Comparison of ENCODE assay signal across 8 cellular contexts in genomic region chr19:14135985-14136508, GRCh38. TPM values are rescaled to one million over a fixed set of nuclear protein-coding genes. Genes with fewer than 3 reads are reported as not detected.
DNase-seq lines count a peak whose midpoint lies in the region; ATAC-seq and TF ChIP-seq lines count a peak whose summit lies in the region.

No MANE protein-coding gene starts in this region.

- H3K4me3 ChIP-seq in GM06990 (replicated peaks; ENCODE audit: low read depth, low read length) (peak overlapping the region; percentile 87), epithelial cell of esophagus (ENCODE audit: low read length) (peak overlapping the region; percentile 68), trophoblast cell (ENCODE audit: low read depth, low read length) (peak overlapping the region; percentile 93)

- H3K9ac ChIP-seq in trophoblast cell (ENCODE audit: low read length), result peak overlapping the region; percentile 73

- H3K36me3 ChIP-seq in GM06990 (ENCODE audit: control insufficient read depth, insufficient read depth, low read length) (peaks cover 2% of the 10 kb centered on the region), trophoblast cell (ENCODE audit: control insufficient read depth in 1 of 2, insufficient read depth in 2 of 2, low read length in 2 of 2) (no peaks in the 10 kb centered on the region)

- H2BK5ac ChIP-seq in trophoblast cell (ENCODE audit: low read depth, low read length, poor library complexity), result peak overlapping the region; percentile 29

- WGBS in trophoblast cell (ENCODE audit: extremely low coverage, insufficient coverage, insufficient read length), result no CpG with 5 or more reads among the region's 38 CpGs

- H3K79me1 ChIP-seq in trophoblast cell (ENCODE audit: low read length), result peaks cover 7% of the 10 kb centered on the region

- peak overlapping the region; percentile 98 for H3K18ac ChIP-seq in trophoblast cell (ENCODE audit: low read length)

- no peak overlapping the region for H2BK12ac ChIP-seq in trophoblast cell (ENCODE audit: low read length)

- peak overlapping the region; percentile 78 for H4K91ac ChIP-seq in trophoblast cell (ENCODE audit: low read depth, low read length)

- ATAC-seq in HG03025 (IDR thresholded peaks at IDR 0.05; ENCODE audit: low FRiP score, unreplicated experiment) (no peak), GM18861 (IDR thresholded peaks at IDR 0.05; ENCODE audit: unreplicated experiment) (no peak)

- peak overlapping the region; percentile 2 for H3K27ac ChIP-seq in trophoblast cell (ENCODE audit: low read depth, low read length)

- peak overlapping the region; percentile 87 for H3K14ac ChIP-seq in trophoblast cell (ENCODE audit: low read length)

- peak overlapping the region; percentile 65 for H4K12ac ChIP-seq in trophoblast cell (ENCODE audit: low read depth, low read length)

- H3K23ac ChIP-seq in trophoblast cell (ENCODE audit: low read length), result no peak overlapping the region

- H3K27me3 ChIP-seq in GM06990 (replicated peaks; ENCODE audit: control insufficient read depth, insufficient read depth, low read length), result no peaks in the 10 kb centered on the region
- no peaks in the 10 kb centered on the region for H3K27me3 ChIP-seq in trophoblast cell (ENCODE audit: insufficient read depth, low read length)

- H2AFZ ChIP-seq in trophoblast cell (ENCODE audit: insufficient read depth, low read length, poor library complexity), result peak overlapping the region; percentile 93

- H3K4me1 ChIP-seq in trophoblast cell (ENCODE audit: control insufficient read depth in 1 of 2, insufficient read depth in 2 of 2, low read length in 2 of 2), result peaks cover 7 to 21% of the 10 kb centered on the region in 2 experiments

- H3K9me3 ChIP-seq in trophoblast cell (ENCODE audit: insufficient read depth, low read depth, low read length), result no peaks in the 10 kb centered on the region

- TF ChIP-seq CTCF in GM06990 (IDR thresholded peaks at IDR 0.05; ENCODE audit: insufficient read depth, low read length, poor library complexity, severe bottlenecking) (no peak), epithelial cell of esophagus (IDR thresholded peaks at IDR 0.05; ENCODE audit: insufficient read depth, low read depth, low read length, missing control alignments) (no peak)

- H2AK5ac ChIP-seq in trophoblast cell (ENCODE audit: low read length), result peak overlapping the region; percentile 93

- H3K79me2 ChIP-seq in trophoblast cell (ENCODE audit: control insufficient read depth, insufficient read depth, low read length, poor library complexity), result peaks cover 6% of the 10 kb centered on the region

- peak overlapping the region; percentile 93 for H3K4me2 ChIP-seq in trophoblast cell (ENCODE audit: low read length)

- peak overlapping the region; percentile 88 for H2BK120ac ChIP-seq in trophoblast cell (ENCODE audit: insufficient read depth, low read length, poor library complexity)

- DNase-seq in GM06990 (ENCODE audit: extremely low read depth, insufficient read length), result no peak
- peak; percentile 72 for DNase-seq in NCI-H69 (lab: John Stamatoyannopoulos, UW)
- DNase-seq in epithelial cell of esophagus (ENCODE audit: low read depth), result no peak
- no peak for DNase-seq in trophoblast cell
- DNase-seq in kidney glomerular epithelial cell (lab: John Stamatoyannopoulos, UW), result no peak
- DNase-seq in AG08395 (ENCODE audit: low spot score), result no peak

- peak overlapping the region; percentile 54 for H3K4ac ChIP-seq in trophoblast cell (ENCODE audit: low read depth, low read length)

- peak overlapping the region; percentile 79 for H4K8ac ChIP-seq in trophoblast cell (ENCODE audit: low read depth, low read length)

RNA-seq across cellular contexts. Expression of gene ASF1B, which starts 0.3 kb away (rescaled TPM):
- polyA plus RNA-seq in trophoblast cell (2013), result 14.9 and 16.1 TPM in 2 replicates

RNA-seq across cellular contexts. Expression of gene PRKACA, which starts 18.5 kb away (rescaled TPM):
- polyA plus RNA-seq in trophoblast cell (2013), result 55.0 and 56.5 TPM in 2 replicates

RNA-seq across cellular contexts. Expression of gene SAMD1, which starts 45.5 kb away (rescaled TPM):
- polyA plus RNA-seq in trophoblast cell (2013), result 68.4 and 68.7 TPM in 2 replicates

RNA-seq across cellular contexts. Expression of gene C19orf67, which starts 50.5 kb away (rescaled TPM):
- 0.19 TPM in 1 of 2 replicates, not detected in the other for polyA plus RNA-seq in trophoblast cell (2013)
